Comparison of ENCODE assay signal across 1 cellular context in the genomic region with DNA sequence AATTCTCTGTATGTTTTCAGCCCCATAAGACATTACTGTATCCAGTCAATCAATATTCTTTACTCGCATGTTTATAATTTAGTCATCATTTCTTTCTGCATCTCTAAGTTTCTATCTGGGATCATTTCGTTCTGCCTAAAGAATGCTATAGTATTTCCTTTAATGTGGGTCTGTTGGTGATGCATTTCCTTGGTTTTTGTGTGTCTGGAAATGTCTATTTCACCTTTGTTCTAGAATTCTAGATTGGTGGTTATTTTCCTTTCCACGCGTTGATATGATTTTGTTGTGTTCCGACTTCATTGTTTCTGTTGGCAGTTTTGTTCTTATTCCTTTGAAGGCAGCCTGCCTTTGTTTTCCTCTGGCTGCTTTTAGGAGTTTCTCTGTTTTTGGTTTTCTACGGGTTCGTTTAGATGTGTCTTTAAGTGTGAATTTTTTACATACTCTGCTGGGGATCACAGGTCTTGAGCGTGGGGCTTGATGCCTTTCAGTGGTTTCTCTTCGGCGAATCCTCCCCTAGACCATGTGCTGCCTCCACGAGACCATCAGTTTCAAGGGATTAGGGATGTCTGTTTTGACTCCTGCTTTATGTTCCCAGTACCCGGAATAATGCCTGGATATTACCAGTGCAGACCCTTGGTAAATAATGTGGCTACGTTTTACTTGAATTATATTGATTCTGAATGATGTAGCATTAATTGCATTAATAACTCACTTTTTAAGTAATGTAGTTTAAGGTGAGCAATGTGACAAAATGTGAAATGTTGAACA.
TF ChIP-seq lines count a peak whose summit lies in the region.

No MANE protein-coding gene starts in this region.

TF ChIP-seq in HEK293, 187 proteins besides CTCF, POLR2A, EP300 and RAD21 (continued from another document):
- TF ChIP-seq, protein P1, sequence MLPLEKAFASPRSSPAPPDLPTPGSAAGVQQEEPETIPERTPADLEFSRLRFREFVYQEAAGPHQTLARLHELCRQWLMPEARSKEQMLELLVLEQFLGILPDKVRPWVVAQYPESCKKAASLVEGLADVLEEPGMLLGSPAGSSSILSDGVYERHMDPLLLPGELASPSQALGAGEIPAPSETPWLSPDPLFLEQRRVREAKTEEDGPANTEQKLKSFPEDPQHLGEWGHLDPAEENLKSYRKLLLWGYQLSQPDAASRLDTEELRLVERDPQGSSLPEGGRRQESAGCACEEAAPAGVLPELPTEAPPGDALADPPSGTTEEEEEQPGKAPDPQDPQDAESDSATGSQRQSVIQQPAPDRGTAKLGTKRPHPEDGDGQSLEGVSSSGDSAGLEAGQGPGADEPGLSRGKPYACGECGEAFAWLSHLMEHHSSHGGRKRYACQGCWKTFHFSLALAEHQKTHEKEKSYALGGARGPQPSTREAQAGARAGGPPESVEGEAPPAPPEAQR (tag by site-specific recombination; IDR thresholded peaks at IDR 0.05), result no peak
- no peak for TF ChIP-seq EGR2 (tag by site-specific recombination; IDR thresholded peaks at IDR 0.05; ENCODE audit: low read depth)
